In the genomic region with DNA sequence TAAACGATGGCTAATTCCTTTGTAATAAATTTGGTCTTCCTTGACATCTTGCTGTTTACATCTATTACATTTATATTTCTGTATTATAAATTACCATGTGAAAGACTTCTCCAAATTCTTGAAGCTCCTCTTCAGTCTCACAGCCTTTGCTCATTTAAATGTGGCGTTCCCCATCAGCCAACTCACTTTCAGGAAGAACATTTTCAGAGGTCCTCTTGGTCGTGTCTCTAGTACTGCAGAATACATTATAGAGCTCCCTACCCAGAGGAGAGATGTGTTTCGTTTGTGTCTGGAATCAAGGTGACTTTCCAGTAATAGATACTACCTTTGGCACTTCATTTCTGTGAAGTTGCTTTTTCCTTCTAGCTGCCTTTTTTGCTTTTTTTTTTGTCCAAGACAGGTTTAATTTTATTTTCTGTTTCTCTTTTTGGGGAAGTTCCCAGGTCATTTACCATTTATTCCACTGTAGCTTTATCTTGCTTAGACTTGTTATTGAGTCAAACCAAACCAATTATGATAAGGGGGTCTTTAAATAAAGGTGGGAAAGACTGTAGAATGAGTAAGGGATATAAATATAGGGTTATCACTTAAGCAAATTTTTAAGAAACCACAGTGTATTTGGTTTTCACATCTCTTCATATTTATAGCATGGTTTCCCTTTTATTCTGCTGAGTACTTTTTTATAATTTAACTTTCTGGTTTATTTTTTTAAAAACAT, we compare ENCODE assay signal across 22 cellular contexts. TPM values are rescaled to one million over a fixed set of nuclear protein-coding genes. Genes with fewer than 3 reads are reported as not detected.
DNase-seq lines count a peak whose midpoint lies in the region; ATAC-seq, FAIRE-seq and TF ChIP-seq lines count a peak whose summit lies in the region.
"Had no signal": no experiment of that assay in that cellular context is flagged by ENCODE, and none has a peak within 500 bp of the region (broad histone marks: within the 10 kb centered on the region; RNA-seq: fewer than 3 reads in every experiment).

No MANE protein-coding gene starts in this region.

- no peak overlapping the region for H3K4me3 Mint-ChIP-seq in activated naive CD4-positive, alpha-beta T cell treated with anti-CD3 and anti-CD28 coated beads, Interleukin-2, amount 10 ng/mL, durations not matched to agents 7 days and 5 days
- H3K4me3 Mint-ChIP-seq in HFFc6 = no peak overlapping the region
- H3K4me3 Mint-ChIP-seq: T-cell, WTC11 had no signal

- in situ Hi-C loops in K562 (cut with MboI) = no loop called here

- peaks cover 53% of the 10 kb centered on the region for H3K36me3 Mint-ChIP-seq in activated naive CD4-positive, alpha-beta T cell treated with anti-CD3 and anti-CD28 coated beads, Interleukin-2, amount 10 ng/mL, durations not matched to agents 7 days and 5 days
- peaks cover 17% of the 10 kb centered on the region for H3K36me3 Mint-ChIP-seq in HFFc6 (ENCODE audit: low read depth)

- peak overlapping the region; percentile 58 for H3K27ac Mint-ChIP-seq in activated naive CD4-positive, alpha-beta T cell treated with anti-CD3 and anti-CD28 coated beads, Interleukin-2, amount 10 ng/mL, durations not matched to agents 7 days and 5 days
- H3K27ac Mint-ChIP-seq in HFFc6 = no peak overlapping the region
- H3K27ac Mint-ChIP-seq: WTC11 had no signal

- no peaks in the 10 kb centered on the region for H3K27me3 Mint-ChIP-seq in activated naive CD4-positive, alpha-beta T cell treated with anti-CD3 and anti-CD28 coated beads, Interleukin-2, amount 10 ng/mL, durations not matched to agents 7 days and 5 days
- H3K27me3 Mint-ChIP-seq in HFFc6 (ENCODE audit: insufficient read depth) = no peaks in the 10 kb centered on the region; the same call in 1 of the 2 replicates
- H3K27me3 Mint-ChIP-seq: T-cell had no signal

- no peak overlapping the region for H2AFZ ChIP-seq in K562 (ENCODE audit: low read depth, low read length)

- no peak for TF ChIP-seq EP300 in K562 (IDR thresholded peaks at IDR 0.05; ENCODE audit: low read length)

- H3K4me1 Mint-ChIP-seq in activated naive CD4-positive, alpha-beta T cell treated with anti-CD3 and anti-CD28 coated beads, Interleukin-2, amount 10 ng/mL, durations not matched to agents 7 days and 5 days = peaks cover 24% of the 10 kb centered on the region
- no peaks in the 10 kb centered on the region for H3K4me1 Mint-ChIP-seq in HFFc6 (ENCODE audit: low read depth)
- H3K4me1 Mint-ChIP-seq: WTC11 had no signal

- WGBS in K562 (ENCODE audit: insufficient coverage, low coverage, missing lambda C conversion rate) = 84% methylated on average over 4 of the region's 4 CpGs

- FAIRE-seq in K562 (lab: Jason Lieb, UNC) = no peak
- FAIRE-seq: GM12891 had no signal

- no peak overlapping the region for H3K27ac ChIP-seq in K562 (ENCODE audit: extremely low read depth, low read depth, low read length)
- H3K27ac ChIP-seq: esophagus muscularis mucosa, vagina had no signal

- H3K9me1 ChIP-seq in K562 (ENCODE audit: control insufficient read depth, insufficient read depth, low read length) = no peaks in the 10 kb centered on the region

- no peaks in the 10 kb centered on the region for H3K4me1 ChIP-seq in K562 (replicated peaks in 1 of 2; ENCODE audit: control insufficient read depth in 2 of 2, insufficient read depth in 2 of 2, low read length in 2 of 2)
- H3K4me1 ChIP-seq: esophagus muscularis mucosa, vagina had no signal

- peaks cover 62% of the 10 kb centered on the region for H3K36me3 ChIP-seq in K562 (ENCODE audit: control insufficient read depth, insufficient read depth, low read length)

- no peak overlapping the region for H3K4me3 ChIP-seq in K562
- H3K4me3 ChIP-seq: esophagus muscularis mucosa, vagina had no signal

- intact Hi-C loops in K562 (cut with micrococcal nuclease) (no loop called here), sciatic nerve (cut with DNase I) (no loop called here)

- no peak for DNase-seq in activated naive CD4-positive, alpha-beta T cell treated with anti-CD3 and anti-CD28 coated beads, Interleukin-2, amount 10 ng/mL, durations not matched to agents 7 days and 5 days
- no peak for DNase-seq in activated naive CD4-positive, alpha-beta T cell treated with anti-CD3 and anti-CD28 coated beads, Interleukin-2, amount 50 U/mL, for 16 hours
- DNase-seq in K562 (ENCODE audit: extremely low read depth in 1 of 4, low spot score in 3 of 4) (no peak), sciatic nerve (ENCODE audit: low spot score) (no peak), HFFc6 (no peak)
- no peak for DNase-seq in stimulated activated naive CD8-positive, alpha-beta T cell treated with anti-CD3 and anti-CD28 coated beads, Interleukin-15, Interleukin-2, amounts not matched to agents 100 U/mL and 50 U/mL, for 24 hours
- no peak for DNase-seq in activated effector memory CD4-positive, alpha-beta T cell treated with anti-CD3 and anti-CD28 coated beads, Interleukin-2, amount 50 U/mL, for 16 hours
- DNase-seq: activated CD8-positive, alpha-beta memory T cell treated with anti-CD3 and anti-CD28 coated beads, Interleukin-2, amount 50 U/mL, for 4 hours; amniotic stem cell; central memory CD4-positive, alpha-beta T cell; effector CD4-positive, alpha-beta T cell; HCEC 1CT; NCI-H2081 treated with DMSO at 0.1 percent for 48 hours; NCI-H524 treated with DMSO at 0.1 percent for 48 hours; right cardiac atrium; SHP77; T-cell had no signal

- no peaks in the 10 kb centered on the region for H3K27me3 ChIP-seq in K562 (ENCODE audit: control insufficient read depth in 2 of 2, insufficient read depth in 2 of 2, low read length in 2 of 2)
- H3K27me3 ChIP-seq: esophagus muscularis mucosa, vagina had no signal

- TSS peak; percentile 11 for BruUV-seq in K562 (replicated peaks; lab: Mats Ljungman, UMichigan)

- POLR2A ChIA-PET in K562 (lab: Yijun Ruan, JAX) = interaction anchor here (0.6 to 5.3 kb wide), 5 partner anchors 10 to 248 kb away, joined by 3 to 36 read pairs (median 4); partner anchors contain the start of gene UBE2B

- H3K4me2 ChIP-seq in K562 (ENCODE audit: insufficient read depth, low read length) = no peak overlapping the region

- H3K9ac ChIP-seq in K562 (ENCODE audit: insufficient read depth in 1 of 2, low read depth in 2 of 2, low read length in 2 of 2) = no peak overlapping the region

- no peaks in the 10 kb centered on the region for H3K9me3 Mint-ChIP-seq in activated naive CD4-positive, alpha-beta T cell treated with anti-CD3 and anti-CD28 coated beads, Interleukin-2, amount 10 ng/mL, durations not matched to agents 7 days and 5 days
- H3K9me3 Mint-ChIP-seq in HFFc6 = no peaks in the 10 kb centered on the region
- H3K9me3 Mint-ChIP-seq: T-cell had no signal

- TF ChIP-seq RAD21 in K562 (CRISPR knock-in tag; conservative IDR thresholded peaks at IDR 0.05 in 1 of 2, IDR thresholded peaks at IDR 0.05 in 1 of 2) = no peak

- H4K20me1 ChIP-seq in K562 (replicated peaks; ENCODE audit: control insufficient read depth, insufficient read depth, low read length) = no peaks in the 10 kb centered on the region

- CTCF ChIA-PET in activated naive CD4-positive, alpha-beta T cell treated with anti-CD3 and anti-CD28 coated beads, Interleukin-2, amount 10 ng/mL, durations not matched to agents 7 days and 5 days (lab: Charles Lee) = interaction anchor here (0.6 to 1.8 kb wide), 4 partner anchors 9 to 203 kb away, joined by 3 to 6 read pairs (median 4); no protein-coding TSS in a partner anchor
- CTCF ChIA-PET in K562 (lab: Yijun Ruan, JAX; ENCODE audit: low intra/inter-chr PET ratio) = no interaction called here

- H3K9me3 ChIP-seq in K562 (replicated peaks; ENCODE audit: control insufficient read depth, insufficient read depth, low read depth, low read length) = no peaks in the 10 kb centered on the region
- H3K9me3 ChIP-seq: esophagus muscularis mucosa, vagina had no signal

- H3K79me2 ChIP-seq in K562 (ENCODE audit: control insufficient read depth, insufficient read depth, low read length) = no peaks in the 10 kb centered on the region

- ATAC-seq in HG02588 (IDR thresholded peaks at IDR 0.05; ENCODE audit: unreplicated experiment) (peak; percentile 57), K562 (no peak), sciatic nerve (no peak)
- ATAC-seq in stimulated activated naive CD8-positive, alpha-beta T cell treated with anti-CD3 and anti-CD28 coated beads, Interleukin-15, Interleukin-2, amounts not matched to agents 100 U/mL and 50 U/mL, for 24 hours = peak; percentile 59
- ATAC-seq: right cardiac atrium, T-cell, WTC11 had no signal

- TF ChIP-seq CTCF in K562 (IDR thresholded peaks at IDR 0.05 in 2 of 3, conservative IDR thresholded peaks at IDR 0.05 in 1 of 3; ENCODE audit: insufficient read depth in 2 of 3, low read depth in 1 of 3, low read length in 3 of 3) (no peak), HFFc6 (IDR thresholded peaks at IDR 0.05) (no peak)

- no peak for TF ChIP-seq POLR2A in K562 (conservative IDR thresholded peaks at IDR 0.05)

RNA-seq across cellular contexts. Expression of gene UBE2B, which starts 12.8 kb away (rescaled TPM):
- 39.2 and 116 TPM in 2 replicates for total RNA-seq in K562 (2011; cell fraction: chromatin; rRNA removed; ENCODE audit: low replicate concordance)
- total RNA-seq in K562 (2011; cell fraction: nucleolus; rRNA removed) = 17.2 and 18.7 TPM in 2 replicates
- total RNA-seq in K562 (2011; cell fraction: nucleoplasm; rRNA removed) = 47.7 and 64.6 TPM in 2 replicates
- total RNA-seq in K562 (2014; rRNA removed) (8.4 and 13.1 TPM in 2 replicates), K562 (2014; rRNA removed; fragmentation: Illumina TruSeq; extraction: Trizol) (61.8 and 72.4 TPM in 2 replicates), K562 (2015; rRNA removed; fragmentation: Illumina TruSeq; extraction: Trizol) (37.8 and 40.0 TPM in 2 replicates), K562 (2021) (73.1 and 75.5 TPM in 2 replicates), sciatic nerve (101 TPM)
- polyA plus RNA-seq in K562 (2011; rRNA removed) (64.1 and 83.2 TPM in 2 replicates), K562 (2014; fragmentation: Illumina TruSeq; extraction: Trizol) (71.6 and 88.9 TPM in 2 replicates), K562 (2014; fragmentation: Nextera tagmentation; extraction: Ambion mirVana) (100 to 1,000 TPM; 165 to 198 TPM), K562 (2014; rRNA removed) (38.0 and 54.7 TPM in 2 replicates)
- 13.4 and 26.8 TPM in 2 replicates for polyA plus RNA-seq in K562 (2011; cell fraction: cytosol; rRNA removed)
- 16.4 and 23.7 TPM in 2 replicates for polyA plus RNA-seq in K562 (2011; cell fraction: nucleus; rRNA removed)
- polyA plus RNA-seq in K562 (2012) = 77.7 and 90.1 TPM in 2 replicates
- polyA minus RNA-seq in K562 (2011; rRNA and poly(A)+ RNA removed) = 23.5 and 30.8 TPM in 2 replicates
- 32.7 and 42.6 TPM in 2 replicates for polyA minus RNA-seq in K562 (2011; cell fraction: cytosol; rRNA and poly(A)+ RNA removed)
- 12.8 and 16.6 TPM in 2 replicates for polyA minus RNA-seq in K562 (2011; cell fraction: nucleus; rRNA and poly(A)+ RNA removed)
- 100 to 1,000 TPM in 1 of 6 experiments, 10 to 100 TPM in 5; 85.0 to 105 (median 95.6) TPM for total RNA-seq in HFFc6 (2021; fragmentation: NEBNext Ultra II Directional; extraction: Animal tissue kit (Norgen Biotek cat#: 25700))

RNA-seq across cellular contexts. Expression of gene CDKL3, which starts 17.2 kb away (rescaled TPM):
- 0.19 TPM in 1 of 2 replicates, not detected in the other for total RNA-seq in K562 (2011; cell fraction: chromatin; rRNA removed; ENCODE audit: low replicate concordance)
- not detected in 2 replicates for total RNA-seq in K562 (2011; cell fraction: nucleolus; rRNA removed)
- 0.66 and 0.92 TPM in 2 replicates for total RNA-seq in K562 (2011; cell fraction: nucleoplasm; rRNA removed)
- total RNA-seq in K562 (2014; rRNA removed) (0.23 and 0.65 TPM in 2 replicates), K562 (2014; rRNA removed; fragmentation: Illumina TruSeq; extraction: Trizol) (1.5 and 1.8 TPM in 2 replicates), K562 (2015; rRNA removed; fragmentation: Illumina TruSeq; extraction: Trizol) (0.51 and 1.1 TPM in 2 replicates), K562 (2021) (1.1 and 1.8 TPM in 2 replicates), sciatic nerve (11.9 TPM)
- polyA plus RNA-seq in K562 (2011; rRNA removed) (3.1 and 5.0 TPM in 2 replicates), K562 (2014; fragmentation: Illumina TruSeq; extraction: Trizol) (1.5 and 2.4 TPM in 2 replicates), K562 (2014; fragmentation: Nextera tagmentation; extraction: Ambion mirVana) (1 to 10 TPM; 3.3 to 3.9 TPM), K562 (2014; rRNA removed) (1.2 and 1.7 TPM in 2 replicates)
- 0.57 and 1.8 TPM in 2 replicates for polyA plus RNA-seq in K562 (2011; cell fraction: cytosol; rRNA removed)
- polyA plus RNA-seq in K562 (2011; cell fraction: nucleus; rRNA removed) = 2.6 and 4.1 TPM in 2 replicates
- polyA plus RNA-seq in K562 (2012) = 1.5 and 1.7 TPM in 2 replicates
- polyA minus RNA-seq in K562 (2011; rRNA and poly(A)+ RNA removed) = 0.49 and 0.96 TPM in 2 replicates
- polyA minus RNA-seq in K562 (2011; cell fraction: cytosol; rRNA and poly(A)+ RNA removed) = not detected in 2 replicates
- polyA minus RNA-seq in K562 (2011; cell fraction: nucleus; rRNA and poly(A)+ RNA removed) = 0.33 TPM in 1 of 2 replicates, not detected in the other
- 1 to 10 TPM; 1.4 to 3.2 (median 2.2) TPM for total RNA-seq in HFFc6 (2021; fragmentation: NEBNext Ultra II Directional; extraction: Animal tissue kit (Norgen Biotek cat#: 25700))

RNA-seq across cellular contexts. Expression of gene CDKN2AIPNL, which starts 27.5 kb away (rescaled TPM):
- total RNA-seq in K562 (2011; cell fraction: chromatin; rRNA removed; ENCODE audit: low replicate concordance) = 12.4 and 12.8 TPM in 2 replicates
- 12.2 and 14.0 TPM in 2 replicates for total RNA-seq in K562 (2011; cell fraction: nucleolus; rRNA removed)
- 21.9 and 23.2 TPM in 2 replicates for total RNA-seq in K562 (2011; cell fraction: nucleoplasm; rRNA removed)
- total RNA-seq in K562 (2014; rRNA removed) (46.4 and 90.0 TPM in 2 replicates), K562 (2014; rRNA removed; fragmentation: Illumina TruSeq; extraction: Trizol) (40.7 and 45.5 TPM in 2 replicates), K562 (2015; rRNA removed; fragmentation: Illumina TruSeq; extraction: Trizol) (41.8 and 43.1 TPM in 2 replicates), K562 (2021) (40.0 and 42.1 TPM in 2 replicates), sciatic nerve (12.4 TPM)
- polyA plus RNA-seq in K562 (2011; rRNA removed) (29.6 and 44.3 TPM in 2 replicates), K562 (2014; fragmentation: Illumina TruSeq; extraction: Trizol) (39.2 and 42.2 TPM in 2 replicates), K562 (2014; fragmentation: Nextera tagmentation; extraction: Ambion mirVana) (10 to 100 TPM; 19.9 to 30.7 TPM), K562 (2014; rRNA removed) (46.9 and 55.4 TPM in 2 replicates)
- polyA plus RNA-seq in K562 (2011; cell fraction: cytosol; rRNA removed) = 22.1 and 37.0 TPM in 2 replicates
- 10.8 and 15.7 TPM in 2 replicates for polyA plus RNA-seq in K562 (2011; cell fraction: nucleus; rRNA removed)
- 33.3 and 57.5 TPM in 2 replicates for polyA plus RNA-seq in K562 (2012)
- 15.6 and 16.0 TPM in 2 replicates for polyA minus RNA-seq in K562 (2011; rRNA and poly(A)+ RNA removed)
- polyA minus RNA-seq in K562 (2011; cell fraction: cytosol; rRNA and poly(A)+ RNA removed) = 12.5 and 12.6 TPM in 2 replicates
- polyA minus RNA-seq in K562 (2011; cell fraction: nucleus; rRNA and poly(A)+ RNA removed) = 5.3 and 10.7 TPM in 2 replicates
- total RNA-seq in HFFc6 (2021; fragmentation: NEBNext Ultra II Directional; extraction: Animal tissue kit (Norgen Biotek cat#: 25700)) = 10 to 100 TPM; 23.3 to 30.2 (median 28.4) TPM

Comparison
In these comparisons a context has a peak if more than half of its experiments do, and no peak if none do; other contexts are left out.
1. ATAC-seq: peak in HG02588 (single experiment) and stimulated activated naive CD8-positive, alpha-beta T cell treated with anti-CD3 and anti-CD28 coated beads, Interleukin-15, Interleukin-2, amounts not matched to agents 100 U/mL and 50 U/mL, for 24 hours (single experiment); none in K562 (single experiment) and sciatic nerve (single experiment).